Comparison of ENCODE assay signal across 18 cellular contexts in genomic region chr9:126703330-126704156, GRCh38.
DNase-seq lines count a peak whose midpoint lies in the region; ATAC-seq, FAIRE-seq and TF ChIP-seq lines count a peak whose summit lies in the region.
"Had no signal": no experiment of that assay in that cellular context is flagged by ENCODE, and none has a peak within 500 bp of the region (broad histone marks: within the 10 kb centered on the region; RNA-seq: fewer than 3 reads in every experiment).

No MANE protein-coding gene starts in this region.

- TF ChIP-seq POLR2A in A549 (IDR thresholded peaks at IDR 0.05; ENCODE audit: low read length): no peak
- no peak for TF ChIP-seq POLR2A in H1 (IDR thresholded peaks at IDR 0.05; ENCODE audit: control extremely low read depth in 1 of 2, low read depth in 2 of 2, low read length in 2 of 2)

- no peak for DNase-seq in A549 (ENCODE audit: low read depth in 1 of 2, low spot score in 1 of 2)
- DNase-seq in GM13976 (ENCODE audit: low spot score): peak; percentile 22
- no peak for DNase-seq in H1 (ENCODE audit: low read depth in 1 of 2, low spot score in 2 of 2)
- DNase-seq in neuronal stem cell (ENCODE audit: low spot score): no peak
- DNase-seq in DMS 273 treated with DMSO at 0.1 percent for 48 hours (lab: John Stamatoyannopoulos, UW): no peak
- DNase-seq in NCI-H1436 treated with DMSO at 0.1 percent for 48 hours (lab: John Stamatoyannopoulos, UW): no peak
- DNase-seq: activated CD4-positive, alpha-beta T cell treated with anti-CD3 and anti-CD28 coated beads, Interleukin-2, amount 50 U/mL, for 4 hours; activated naive CD4-positive, alpha-beta T cell treated with anti-CD3 and anti-CD28 coated beads for 36 hours; DMS79 treated with DMSO at 0.1 percent for 48 hours; NCI-H526 treated with DMSO at 0.1 percent for 48 hours; stimulated activated naive B cell treated with anti-CD40 and anti-IgM and Interleukin-4, amounts not matched to agents 10 μg/mL and 1 μg/mL and 100 μg/mL, for 72 hours had no signal

- peaks cover 1% of the 10 kb centered on the region; the same call in 1 of the 2 replicates for H3K23me2 ChIP-seq in H1 (ENCODE audit: low read depth, low read length)

- H4K8ac ChIP-seq in H1 (ENCODE audit: extremely low read depth, insufficient read depth, low read length) (no peak overlapping the region), neuronal stem cell (ENCODE audit: low read depth, low read length) (no peak overlapping the region)

- no peaks in the 10 kb centered on the region for H3K36me3 ChIP-seq in H1 (ENCODE audit: control insufficient read depth in 2 of 4, insufficient read depth in 4 of 4, low read length in 3 of 4)
- H3K36me3 ChIP-seq in neuronal stem cell (replicated peaks in 1 of 2; ENCODE audit: control insufficient read depth in 2 of 2, insufficient read depth in 2 of 2, low read length in 2 of 2): no peaks in the 10 kb centered on the region
- H3K36me3 ChIP-seq: ovary, right lobe of liver, tibial artery had no signal

- H3K56ac ChIP-seq in H1 (replicated peaks; ENCODE audit: insufficient read length, low read depth, low read length): no peak overlapping the region

- no peaks in the 10 kb centered on the region for H4K20me1 ChIP-seq in H1 (replicated peaks in 1 of 2; ENCODE audit: control insufficient read depth in 1 of 2, insufficient read depth in 2 of 2, low read length in 2 of 2)

- no peaks in the 10 kb centered on the region for H3K79me2 ChIP-seq in H1 (ENCODE audit: control insufficient read depth in 1 of 2, insufficient read depth in 2 of 2, low read length in 2 of 2)

- CTCF ChIA-PET in A549 (lab: Yijun Ruan, JAX): interaction anchor here (0.7 to 11.0 kb wide), 31 partner anchors 8 to 1984 kb away, joined by 3 to 338 read pairs (median 4); partner anchors contain the start of gene ZBTB43
- CTCF ChIA-PET in H1 (lab: Charles Lee; ENCODE audit: partially characterized antibody): interaction anchor here (0.7 to 11.7 kb wide), 58 partner anchors 7 to 267 kb away, joined by 3 to 415 read pairs (median 8); partner anchors contain the start of gene ZBTB43

- TF ChIP-seq EP300 in A549 (IDR thresholded peaks at IDR 0.05) (no peak), H1 (IDR thresholded peaks at IDR 0.05; ENCODE audit: borderline replicate concordance in 1 of 2, low read depth in 2 of 2, low read length in 2 of 2) (no peak)

- H4K5ac ChIP-seq in H1 (ENCODE audit: insufficient read length, low read depth, low read length): no peak overlapping the region

- H3K4me2 ChIP-seq in A549: no peak overlapping the region
- H3K4me2 ChIP-seq in H1 (ENCODE audit: insufficient read depth in 1 of 2, low read depth in 2 of 2, low read length in 2 of 2): no peak overlapping the region
- H3K4me2 ChIP-seq in neuronal stem cell (ENCODE audit: insufficient read depth, low read length, poor library complexity, severe bottlenecking): no peak overlapping the region

- H2BK120ac ChIP-seq in H1 (replicated peaks; ENCODE audit: low read depth, low read length) (no peak overlapping the region), neuronal stem cell (ENCODE audit: low read depth, low read length) (no peak overlapping the region)

- H3K14ac ChIP-seq in H1 (ENCODE audit: insufficient read length): no peak overlapping the region
- no peak overlapping the region for H3K14ac ChIP-seq in neuronal stem cell (ENCODE audit: low read length)

- no peak for FAIRE-seq in A549 (lab: Jason Lieb, UNC)
- no peak for FAIRE-seq in H1 (lab: Jason Lieb, UNC)
- FAIRE-seq: endometrium had no signal

- H3K4ac ChIP-seq in H1 (replicated peaks; ENCODE audit: insufficient read length, low read depth, low read length): no peak overlapping the region
- no peak overlapping the region for H3K4ac ChIP-seq in neuronal stem cell (ENCODE audit: low read length)

- peak overlapping the region; percentile 48; the same call in 1 of the 2 replicates for H2BK20ac ChIP-seq in H1 (ENCODE audit: low read length)

- peaks cover 4 to 36% (median 30%) of the 10 kb centered on the region in 4 experiments for H3K27me3 ChIP-seq in H1 (replicated peaks in 1 of 4; ENCODE audit: control insufficient read depth in 3 of 4, extremely low read depth in 1 of 4, insufficient read depth in 3 of 4, low read length in 3 of 4)
- peaks cover 0 to 70% (median 26%) of the 10 kb centered on the region in 3 experiments for H3K27me3 ChIP-seq in neuronal stem cell (ENCODE audit: control insufficient read depth in 3 of 3, insufficient read depth in 3 of 3, low read depth in 1 of 3, low read length in 3 of 3)
- H3K27me3 ChIP-seq: ovary had no signal

- H2BK5ac ChIP-seq in H1 (ENCODE audit: low read depth, low read length) (peak overlapping the region; percentile 24; the same call in 1 of the 2 replicates), neuronal stem cell (ENCODE audit: low read length) (no peak overlapping the region)

- no peak overlapping the region for H3K4me3 ChIP-seq in A549
- H3K4me3 ChIP-seq in H1 (ENCODE audit: extremely low read depth in 1 of 4, insufficient read depth in 2 of 4, low read depth in 3 of 4, low read length in 4 of 4): no peak overlapping the region
- H3K4me3 ChIP-seq in neuronal stem cell (ENCODE audit: low read length in 2 of 2): no peak overlapping the region
- H3K4me3 ChIP-seq: lung, ovary, right lobe of liver, tibial artery had no signal

- H3K23ac ChIP-seq in H1 (ENCODE audit: insufficient read length) (no peak overlapping the region), neuronal stem cell (ENCODE audit: low read depth, low read length, poor library complexity) (no peak overlapping the region)

- peak overlapping the region; percentile 62 for H4K91ac ChIP-seq in H1 (replicated peaks; ENCODE audit: insufficient read length, low read length)
- H4K91ac ChIP-seq in neuronal stem cell (ENCODE audit: low read depth, low read length, poor library complexity): peak overlapping the region; percentile 77

- H2BK15ac ChIP-seq in H1 (ENCODE audit: low read length): peak overlapping the region; percentile 97; the same call in 1 of the 2 replicates
- H2BK15ac ChIP-seq in neuronal stem cell (ENCODE audit: low read length): peak overlapping the region; percentile 40

- H3K9me3 ChIP-seq in A549 (no peaks in the 10 kb centered on the region), H1 (ENCODE audit: insufficient read depth in 2 of 2, low read depth in 1 of 2, low read length in 1 of 2) (no peaks in the 10 kb centered on the region), neuronal stem cell (replicated peaks in 1 of 2; ENCODE audit: control insufficient read depth in 2 of 2, insufficient read depth in 1 of 2, low read depth in 1 of 2, low read length in 2 of 2) (no peaks in the 10 kb centered on the region)
- H3K9me3 ChIP-seq: ovary, right lobe of liver, tibial artery had no signal

- 83% methylated on average over 13 of the region's 13 CpGs for WGBS in A549 (ENCODE audit: missing lambda C conversion rate)
- WGBS in H1 (ENCODE audit: extremely low coverage in 1 of 2, insufficient coverage in 1 of 2, insufficient read length in 1 of 2, insufficient replicate concordance in 2 of 2, low coverage in 1 of 2, low lambda C conversion rate in 2 of 2, missing lambda C conversion rate in 1 of 2), 2 experiments: 86% methylated on average over 13 of the region's 13 CpGs; no CpG with 5 or more reads in 1 of the 2 experiments
- no CpG with 5 or more reads among the region's 13 CpGs for WGBS in neuronal stem cell (ENCODE audit: extremely low coverage in 2 of 2, insufficient read length in 2 of 2, insufficient replicate concordance in 1 of 2), 2 donors

- TF ChIP-seq RAD21 in A549 (conservative IDR thresholded peaks at IDR 0.05 in 1 of 2, IDR thresholded peaks at IDR 0.05 in 1 of 2) (no peak), H1 (IDR thresholded peaks at IDR 0.05 in 1 of 2, conservative IDR thresholded peaks at IDR 0.05 in 1 of 2; ENCODE audit: low read depth in 2 of 2, low read length in 2 of 2) (no peak)

- POLR2A ChIA-PET in A549 (lab: Yijun Ruan, JAX) (no interaction called here), H1 (lab: Charles Lee; ENCODE audit: partially characterized antibody) (interaction anchor here (1.3 to 1.9 kb wide), 4 partner anchors 9 to 42 kb away, joined by 3 to 6 read pairs (median 3); no protein-coding TSS in a partner anchor)

- peak overlapping the region; percentile 96; the same call in 1 of the 2 replicates for H2BK12ac ChIP-seq in H1 (ENCODE audit: low read depth, low read length)
- H2BK12ac ChIP-seq in neuronal stem cell (ENCODE audit: low read length): peak overlapping the region; percentile 93

- in situ Hi-C loops in GM13976 (cut with MboI; ENCODE audit: low sequenced_read_pairs, unreplicated experiment): no loop called here

- H3K18ac ChIP-seq in H1 (ENCODE audit: extremely low read depth, low read length) (no peak overlapping the region; the same call in 1 of the 2 replicates), neuronal stem cell (ENCODE audit: low read length) (peak overlapping the region; percentile 61)

- TF ChIP-seq CTCF in A549 (IDR thresholded peaks at IDR 0.05) (no peak), GM13976 (IDR thresholded peaks at IDR 0.05; ENCODE audit: borderline replicate concordance, control extremely low read depth, extremely low read depth, insufficient read depth, missing control alignments) (no peak), H1 (IDR thresholded peaks at IDR 0.05; ENCODE audit: control extremely low read depth in 1 of 3, insufficient read depth in 1 of 3, low read depth in 1 of 3, low read length in 3 of 3) (no peak)

- ATAC-seq in A549: no peak
- ATAC-seq in HG02763 (IDR thresholded peaks at IDR 0.05; ENCODE audit: unreplicated experiment): no peak
- ATAC-seq in HG02623 (IDR thresholded peaks at IDR 0.05; ENCODE audit: unreplicated experiment): no peak
- ATAC-seq: stimulated activated naive B cell treated with anti-CD40 and anti-IgM and Interleukin-4, amounts not matched to agents 10 μg/mL and 1 μg/mL and 100 μg/mL, for 72 hours had no signal

- H3K79me1 ChIP-seq in H1 (ENCODE audit: low read depth, low read length): no peaks in the 10 kb centered on the region
- no peaks in the 10 kb centered on the region for H3K79me1 ChIP-seq in neuronal stem cell (ENCODE audit: low read depth, low read length)

- H3K9ac ChIP-seq in H1 (replicated peaks in 1 of 4; ENCODE audit: extremely low read depth in 1 of 4, low read depth in 3 of 4, low read length in 3 of 4): no peak overlapping the region
- H3K9ac ChIP-seq in neuronal stem cell (ENCODE audit: low read depth, low read length, poor library complexity): peak overlapping the region; percentile 46

- H2AFZ ChIP-seq in H1 (ENCODE audit: low read length): no peak overlapping the region
- no peak overlapping the region for H2AFZ ChIP-seq in neuronal stem cell (ENCODE audit: low read length)

- H3K27ac ChIP-seq in A549 (no peak overlapping the region), H1 (ENCODE audit: low read depth, low read length) (no peak overlapping the region), neuronal stem cell (replicated peaks; ENCODE audit: low read length) (no peak overlapping the region)
- H3K27ac ChIP-seq: ovary, right lobe of liver, tibial artery had no signal

- H3K4me1 ChIP-seq in A549: peaks cover 12% of the 10 kb centered on the region
- peaks cover 0 to 11% (median 8%) of the 10 kb centered on the region in 4 experiments; a peak in 5 of 7 replicates for H3K4me1 ChIP-seq in H1 (replicated peaks in 1 of 4; ENCODE audit: control insufficient read depth in 3 of 4, insufficient read depth in 4 of 4, low read length in 3 of 4)
- peaks cover 0 to 28% of the 10 kb centered on the region in 2 donors for H3K4me1 ChIP-seq in neuronal stem cell (ENCODE audit: control insufficient read depth in 2 of 2, insufficient read depth in 1 of 2, low read depth in 1 of 2, low read length in 2 of 2)

- peak overlapping the region; percentile 68; the same call in 1 of the 2 replicates for H2AK5ac ChIP-seq in H1 (ENCODE audit: low read depth, low read length)
- peak overlapping the region; percentile 51 for H2AK5ac ChIP-seq in neuronal stem cell (ENCODE audit: low read depth, low read length)

Comparison
In these comparisons a context has a peak if more than half of its experiments do, and no peak if none do; other contexts are left out.
1. Of the 18 proteins assayed by ChIP-seq in both H1 and A549: peak only in H1: none; only in A549: none; in both: KDM1A; in neither: 17.